ENCODE assay signal across 13 cellular contexts in the genomic region with DNA sequence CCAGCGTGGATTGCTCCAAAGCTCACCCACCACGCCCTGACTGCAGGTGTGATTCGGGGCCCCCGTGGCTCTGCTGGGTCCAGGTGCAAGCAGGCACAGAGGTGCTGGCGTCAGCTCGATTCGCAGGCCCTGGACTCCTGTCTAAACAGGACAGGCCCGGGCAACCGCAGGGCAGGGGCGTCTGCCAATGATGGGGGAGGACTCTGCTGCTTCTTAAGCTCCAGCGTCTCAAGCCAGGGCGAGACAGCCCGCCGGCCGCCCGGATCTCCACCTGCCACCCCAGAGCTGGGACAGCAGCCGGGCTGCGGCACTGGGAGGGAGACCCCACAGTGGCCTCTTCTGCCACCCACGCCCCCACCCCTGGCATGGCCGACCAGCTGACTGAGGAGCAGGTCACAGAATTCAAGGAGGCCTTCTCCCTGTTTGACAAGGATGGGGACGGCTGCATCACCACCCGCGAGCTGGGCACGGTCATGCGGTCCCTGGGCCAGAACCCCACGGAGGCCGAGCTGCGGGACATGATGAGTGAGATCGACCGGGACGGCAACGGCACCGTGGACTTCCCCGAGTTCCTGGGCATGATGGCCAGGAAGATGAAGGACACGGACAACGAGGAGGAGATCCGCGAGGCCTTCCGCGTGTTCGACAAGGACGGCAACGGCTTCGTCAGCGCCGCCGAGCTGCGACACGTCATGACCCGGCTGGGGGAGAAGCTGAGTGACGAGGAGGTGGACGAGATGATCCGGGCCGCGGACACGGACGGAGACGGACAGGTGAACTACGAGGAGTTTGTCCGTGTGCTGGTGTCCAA. TPM values are rescaled to one million over a fixed set of nuclear protein-coding genes. Genes with fewer than 3 reads are reported as not detected.
A peak's percentile ranks its signal among the peaks of the same experiment; 100 is the strongest.
DNase-seq lines count a peak whose midpoint lies in the region; ATAC-seq, FAIRE-seq and TF ChIP-seq lines count a peak whose summit lies in the region.
"Had no signal": no experiment of that assay in that cellular context is flagged by ENCODE, and none has a peak within 500 bp of the region (broad histone marks: within the 10 kb centered on the region; RNA-seq: fewer than 3 reads in every experiment).

A gene (plus strand): TSS at position 241 of the 811 bp plus-strand sequence. CDS start 125 bp downstream, at position 366.

- H3K4me3 ChIP-seq in bronchial epithelial cell (ENCODE audit: low read depth, low read length) (no peak within 1 kb of the TSS), mucosa of descending colon (no peak within 1 kb of the TSS)
- H3K4me3 ChIP-seq: esophagus muscularis mucosa had no signal

- FAIRE-seq in bronchial epithelial cell (lab: Jason Lieb, UNC) = no peak

- TF ChIP-seq CTCF in natural killer cell (IDR thresholded peaks at IDR 0.05) (no peak), bronchial epithelial cell (IDR thresholded peaks at IDR 0.05; ENCODE audit: insufficient read depth, low read length, severe bottlenecking) (no peak), mucosa of descending colon (IDR thresholded peaks at IDR 0.05) (no peak)

- H3K36me3 ChIP-seq in bronchial epithelial cell (ENCODE audit: control insufficient read depth, insufficient read depth, low read length) = no peaks in the 10 kb centered on the region
- H3K36me3 ChIP-seq in mucosa of descending colon (ENCODE audit: low read depth) = no peaks in the 10 kb centered on the region
- H3K36me3 ChIP-seq: esophagus muscularis mucosa had no signal

- no peaks in the 10 kb centered on the region for H3K4me1 ChIP-seq in mucosa of descending colon (ENCODE audit: low read depth)

- H3K4me1 Mint-ChIP-seq in natural killer cell treated with Interleukin-12 subunit alpha and Interleukin-12 subunit beta and Interleukin-15 and Interleukin-18, amount 100 ng/mL, for 72 hours (ENCODE audit: low read depth in 2 of 2) = peaks cover 0 to 2% of the 10 kb centered on the region in 2 donors
- H3K4me1 Mint-ChIP-seq in natural killer cell = no peaks in the 10 kb centered on the region

- H3K27me3 ChIP-seq in bronchial epithelial cell (ENCODE audit: control insufficient read depth, insufficient read depth, low read length) = no peaks in the 10 kb centered on the region
- H3K27me3 ChIP-seq: esophagus muscularis mucosa had no signal

- H3K9me3 ChIP-seq in mucosa of descending colon = no peaks in the 10 kb centered on the region
- H3K9me3 ChIP-seq: esophagus muscularis mucosa had no signal

- ATAC-seq in natural killer cell treated with Interleukin-12 subunit alpha and Interleukin-12 subunit beta and Interleukin-15 and Interleukin-18, amount 100 ng/mL, for 72 hours = peak in 1 of 2 donors; percentile 17
- ATAC-seq in natural killer cell = no peak
- peak; percentile 69 for ATAC-seq in mucosa of descending colon
- no peak for ATAC-seq in GM21576 (IDR thresholded peaks at IDR 0.05; ENCODE audit: unreplicated experiment)

- peaks cover 0 to 2% of the 10 kb centered on the region in 2 donors for H3K27me3 Mint-ChIP-seq in natural killer cell treated with Interleukin-12 subunit alpha and Interleukin-12 subunit beta and Interleukin-15 and Interleukin-18, amount 100 ng/mL, for 72 hours
- no peaks in the 10 kb centered on the region for H3K27me3 Mint-ChIP-seq in natural killer cell (ENCODE audit: low read depth in 2 of 2)

- intact Hi-C loops in natural killer cell (cut with micrococcal nuclease) = no loop called here
- intact Hi-C loops in mucosa of descending colon (cut with DNase I, micrococcal nuclease) = no loop called here

- H3K4me3 Mint-ChIP-seq in natural killer cell treated with Interleukin-12 subunit alpha and Interleukin-12 subunit beta and Interleukin-15 and Interleukin-18, amount 100 ng/mL, for 72 hours = no peak within 1 kb of the TSS
- no peak within 1 kb of the TSS for H3K4me3 Mint-ChIP-seq in natural killer cell

- DNase-seq in natural killer cell treated with Interleukin-12 subunit alpha and Interleukin-12 subunit beta and Interleukin-15 and Interleukin-18, amount 100 ng/mL, for 72 hours (ENCODE audit: low spot score) = peak; percentile 54
- DNase-seq in natural killer cell = no peak
- peak; percentile 63 for DNase-seq in bronchial epithelial cell (ENCODE audit: low read depth)
- peak in 1 of 3 donors; percentile 53 for DNase-seq in mucosa of descending colon
- DNase-seq in stimulated activated naive CD4-positive, alpha-beta T cell treated with Interleukin-2 at 50 U/mL for 16 hours (lab: John Stamatoyannopoulos, UW) = no peak
- no peak for DNase-seq in glomerular visceral epithelial cell (ENCODE audit: extremely low spot score)
- no peak for DNase-seq in occipital lobe (lab: John Stamatoyannopoulos, UW)
- DNase-seq: activated CD4-positive, CD25-positive, alpha-beta regulatory T cell; NCI-H226; substantia nigra had no signal

- no peaks in the 10 kb centered on the region for H3K36me3 Mint-ChIP-seq in natural killer cell treated with Interleukin-12 subunit alpha and Interleukin-12 subunit beta and Interleukin-15 and Interleukin-18, amount 100 ng/mL, for 72 hours
- H3K36me3 Mint-ChIP-seq in natural killer cell = no peaks in the 10 kb centered on the region

- no peaks in the 10 kb centered on the region for H3K9me3 Mint-ChIP-seq in natural killer cell treated with Interleukin-12 subunit alpha and Interleukin-12 subunit beta and Interleukin-15 and Interleukin-18, amount 100 ng/mL, for 72 hours
- H3K9me3 Mint-ChIP-seq in natural killer cell = no peaks in the 10 kb centered on the region

- no peak within 1 kb of the TSS for H3K27ac Mint-ChIP-seq in natural killer cell treated with Interleukin-12 subunit alpha and Interleukin-12 subunit beta and Interleukin-15 and Interleukin-18, amount 100 ng/mL, for 72 hours
- no peak within 1 kb of the TSS for H3K27ac Mint-ChIP-seq in natural killer cell

RNA-seq across cellular contexts. Expression of the gene that starts here (rescaled TPM):
- not detected for total RNA-seq in natural killer cell treated with Interleukin-12 subunit alpha and Interleukin-12 subunit beta and Interleukin-15 and Interleukin-18, amount 100 ng/mL, for 72 hours
- total RNA-seq in natural killer cell (not detected), bronchial epithelial cell (0.53 and 1.0 TPM in 2 replicates), mucosa of descending colon (under 1 TPM in 2 of 3 donors, not detected in 1; 0.09 to 0.17 TPM), occipital lobe (not detected)
- total RNA-seq: esophagus muscularis mucosa, liver had no signal

Comparison
In these comparisons a context has a peak if more than half of its experiments do, and no peak if none do; other contexts are left out.
1. Peak in DNase-seq in natural killer cell treated with Interleukin-12 subunit alpha and Interleukin-12 subunit beta and Interleukin-15 and Interleukin-18, amount 100 ng/mL, for 72 hours; RNA of the gene not detected or under 1 TPM.
2. Peak in ATAC-seq in mucosa of descending colon; RNA of the gene not detected or under 1 TPM.